20 cellular contexts compared by ENCODE assay signal in genomic region chr19:49141352-49141751, GRCh38. TPM values are rescaled to one million over a fixed set of nuclear protein-coding genes. Genes with fewer than 3 reads are reported as not detected.
DNase-seq lines count a peak whose midpoint lies in the region; ATAC-seq, FAIRE-seq and TF ChIP-seq lines count a peak whose summit lies in the region.
"Had no signal": no experiment of that assay in that cellular context is flagged by ENCODE, and none has a peak within 500 bp of the region (broad histone marks: within the 10 kb centered on the region; RNA-seq: fewer than 3 reads in every experiment).

No MANE protein-coding gene starts in this region.

- H3K79me1 ChIP-seq in H1 (ENCODE audit: low read depth, low read length) = no peaks in the 10 kb centered on the region

- no peak overlapping the region for H2AK5ac ChIP-seq in H1 (ENCODE audit: low read depth, low read length)

- H3K9me3 ChIP-seq in H1 (ENCODE audit: insufficient read depth in 2 of 2, low read depth in 1 of 2, low read length in 1 of 2) (no peaks in the 10 kb centered on the region), osteoblast (ENCODE audit: low read depth, low read length) (no peaks in the 10 kb centered on the region)

- H3K23ac ChIP-seq in H1 (ENCODE audit: insufficient read length) = no peak overlapping the region

- peaks cover 0 to 9% (median 2%) of the 10 kb centered on the region in 4 experiments; a peak in 5 of 7 replicates for H3K4me1 ChIP-seq in H1 (replicated peaks in 1 of 4; ENCODE audit: control insufficient read depth in 3 of 4, insufficient read depth in 4 of 4, low read length in 3 of 4)
- peaks cover 15% of the 10 kb centered on the region for H3K4me1 ChIP-seq in osteoblast (ENCODE audit: insufficient read depth, low read length)

- WGBS in H1 (ENCODE audit: extremely low coverage in 1 of 2, insufficient coverage in 1 of 2, insufficient read length in 1 of 2, insufficient replicate concordance in 2 of 2, low coverage in 1 of 2, low lambda C conversion rate in 2 of 2, missing lambda C conversion rate in 1 of 2), 2 experiments = 79 to 100% methylated on average over 1 to 6 of the region's 6 CpGs

- H3K36me3 ChIP-seq in H1 (ENCODE audit: control insufficient read depth in 2 of 4, insufficient read depth in 4 of 4, low read length in 3 of 4) (peaks cover 0 to 5% (median 0%) of the 10 kb centered on the region in 4 experiments; a peak in 2 of 8 replicates), osteoblast (ENCODE audit: insufficient read depth, low read length) (no peaks in the 10 kb centered on the region)

- H3K4me2 ChIP-seq in H1 (ENCODE audit: insufficient read depth in 1 of 2, low read depth in 2 of 2, low read length in 2 of 2) (no peak overlapping the region; a peak in 1 of 4 replicates), osteoblast (ENCODE audit: insufficient read depth, low read length) (no peak overlapping the region)

- no peak overlapping the region for H2BK15ac ChIP-seq in H1 (ENCODE audit: low read length)

- no peaks in the 10 kb centered on the region for H3K9me3 Mint-ChIP-seq in T-helper 2 cell treated with Interferon-gamma antibody and Interleukin-4, amounts not matched to agents 5 μg/mL and 100 μg/mL, for 36 hours
- H3K9me3 Mint-ChIP-seq: CD8-positive, alpha-beta memory T cell had no signal

- POLR2A ChIA-PET in H1 (lab: Charles Lee; ENCODE audit: partially characterized antibody) = interaction anchor here (0.9 to 1.0 kb wide), 3 partner anchors 10 to 49 kb away, joined by 3 to 4 read pairs (median 3); no protein-coding TSS in a partner anchor

- H3K4me1 Mint-ChIP-seq in T-helper 2 cell treated with Interferon-gamma antibody and Interleukin-4, amounts not matched to agents 5 μg/mL and 100 μg/mL, for 36 hours (ENCODE audit: low read depth) = peaks cover 18% of the 10 kb centered on the region

- no peak overlapping the region for H2AFZ ChIP-seq in H1 (ENCODE audit: low read length)
- H2AFZ ChIP-seq in osteoblast (ENCODE audit: low read length) = no peak overlapping the region

- H3K4me3 ChIP-seq in H1 (ENCODE audit: extremely low read depth in 1 of 4, insufficient read depth in 2 of 4, low read depth in 3 of 4, low read length in 4 of 4) = no peak overlapping the region
- H3K4me3 ChIP-seq in osteoblast (ENCODE audit: insufficient read depth, low read length) = no peak overlapping the region

- no peak overlapping the region for H4K5ac ChIP-seq in H1 (ENCODE audit: insufficient read length, low read depth, low read length)

- H3K14ac ChIP-seq in H1 (ENCODE audit: insufficient read length) = no peak overlapping the region

- no peak overlapping the region for H3K9ac ChIP-seq in H1 (replicated peaks in 1 of 4; ENCODE audit: extremely low read depth in 1 of 4, low read depth in 3 of 4, low read length in 3 of 4)

- H3K36me3 Mint-ChIP-seq in T-helper 2 cell treated with Interferon-gamma antibody and Interleukin-4, amounts not matched to agents 5 μg/mL and 100 μg/mL, for 36 hours (ENCODE audit: low read depth) = no peaks in the 10 kb centered on the region

- TF ChIP-seq EP300 in H1 (IDR thresholded peaks at IDR 0.05; ENCODE audit: borderline replicate concordance in 1 of 2, low read depth in 2 of 2, low read length in 2 of 2) = no peak

- TF ChIP-seq POLR2A in H1 (IDR thresholded peaks at IDR 0.05; ENCODE audit: control extremely low read depth in 1 of 2, low read depth in 2 of 2, low read length in 2 of 2) = no peak

- no peak for TF ChIP-seq RAD21 in H1 (IDR thresholded peaks at IDR 0.05 in 1 of 2, conservative IDR thresholded peaks at IDR 0.05 in 1 of 2; ENCODE audit: low read depth in 2 of 2, low read length in 2 of 2)

- H3K79me2 ChIP-seq in H1 (ENCODE audit: control insufficient read depth in 1 of 2, insufficient read depth in 2 of 2, low read length in 2 of 2) (no peaks in the 10 kb centered on the region), osteoblast (ENCODE audit: insufficient read depth, low read length) (no peaks in the 10 kb centered on the region)

- DNase-seq in T-helper 2 cell treated with Interferon-gamma antibody and Interleukin-4, amounts not matched to agents 5 μg/mL and 100 μg/mL, for 36 hours (ENCODE audit: low spot score) = no peak
- DNase-seq in T-helper 2 cell = no peak
- DNase-seq in MV-4-11 (lab: John Stamatoyannopoulos, UW) = peak; percentile 23
- DNase-seq in H1 (ENCODE audit: low read depth in 1 of 2, low spot score in 2 of 2) = no peak
- DNase-seq in osteoblast (ENCODE audit: insufficient read length, low spot score, missing footprints) = peak; percentile 58
- no peak for DNase-seq in DMS114 treated with DMSO at 0.1 percent for 48 hours (lab: John Stamatoyannopoulos, UW; ENCODE audit: unreplicated experiment)
- DNase-seq in HUDEP-2 (lab: John Stamatoyannopoulos, UW; ENCODE audit: unreplicated experiment in 76 of 76) = no peak
- DNase-seq: CD8-positive, alpha-beta memory T cell; KBM-7; NCI-H1436; NCI-H2029 treated with DMSO at 0.1 percent for 48 hours; NCI-H2171 treated with DMSO at 0.1 percent for 48 hours; NCI-H446 treated with DMSO at 0.1 percent for 48 hours; NK-92 treated with Interleukin-12 subunit alpha and Interleukin-12 subunit beta, amount 100 ng/mL, for 24 hours; RPMI8226; SIG-M5 had no signal

- H4K91ac ChIP-seq in H1 (replicated peaks; ENCODE audit: insufficient read length, low read length) = peak overlapping the region; percentile 25

- no peak overlapping the region for H2BK5ac ChIP-seq in H1 (ENCODE audit: low read depth, low read length)

- no peak overlapping the region for H3K27ac Mint-ChIP-seq in T-helper 2 cell treated with Interferon-gamma antibody and Interleukin-4, amounts not matched to agents 5 μg/mL and 100 μg/mL, for 36 hours
- H3K27ac Mint-ChIP-seq: CD8-positive, alpha-beta memory T cell had no signal

- no peak for TF ChIP-seq CTCF in H1 (IDR thresholded peaks at IDR 0.05; ENCODE audit: control extremely low read depth in 1 of 3, insufficient read depth in 1 of 3, low read depth in 1 of 3, low read length in 3 of 3)
- no peak for TF ChIP-seq CTCF in osteoblast (IDR thresholded peaks at IDR 0.05; ENCODE audit: extremely low read depth, low read depth, low read length)

- FAIRE-seq in H1 (lab: Jason Lieb, UNC) = no peak
- FAIRE-seq: GM12892 had no signal

- peaks cover 4% of the 10 kb centered on the region for H3K27me3 Mint-ChIP-seq in T-helper 2 cell treated with Interferon-gamma antibody and Interleukin-4, amounts not matched to agents 5 μg/mL and 100 μg/mL, for 36 hours (ENCODE audit: low read depth)

- peak overlapping the region; percentile 56 for H3K56ac ChIP-seq in H1 (replicated peaks; ENCODE audit: insufficient read length, low read depth, low read length)

- no peak overlapping the region for H3K18ac ChIP-seq in H1 (ENCODE audit: extremely low read depth, low read length)

- H2BK12ac ChIP-seq in H1 (ENCODE audit: low read depth, low read length) = peak overlapping the region; percentile 78; the same call in 1 of the 2 replicates

- H3K27me3 ChIP-seq in H1 (replicated peaks in 1 of 4; ENCODE audit: control insufficient read depth in 3 of 4, extremely low read depth in 1 of 4, insufficient read depth in 3 of 4, low read length in 3 of 4) = no peaks in the 10 kb centered on the region
- H3K27me3 ChIP-seq in osteoblast (ENCODE audit: insufficient read depth, low read length) = no peaks in the 10 kb centered on the region

- no peak overlapping the region for H2BK120ac ChIP-seq in H1 (replicated peaks; ENCODE audit: low read depth, low read length)

- H2BK20ac ChIP-seq in H1 (ENCODE audit: low read length) = no peak overlapping the region

- no peak overlapping the region for H3K4ac ChIP-seq in H1 (replicated peaks; ENCODE audit: insufficient read length, low read depth, low read length)

- no peak overlapping the region for H4K8ac ChIP-seq in H1 (ENCODE audit: extremely low read depth, insufficient read depth, low read length)

- ATAC-seq in GM21423 (IDR thresholded peaks at IDR 0.05; ENCODE audit: unreplicated experiment) = no peak

- H4K20me1 ChIP-seq in H1 (replicated peaks in 1 of 2; ENCODE audit: control insufficient read depth in 1 of 2, insufficient read depth in 2 of 2, low read length in 2 of 2) = peaks cover 0 to 4% of the 10 kb centered on the region in 2 experiments
- H4K20me1 ChIP-seq in osteoblast (ENCODE audit: insufficient read depth, low read length) = no peaks in the 10 kb centered on the region

- H3K23me2 ChIP-seq in H1 (ENCODE audit: low read depth, low read length) = peaks cover 8% of the 10 kb centered on the region; the same call in 1 of the 2 replicates

- H3K4me3 Mint-ChIP-seq in T-helper 2 cell treated with Interferon-gamma antibody and Interleukin-4, amounts not matched to agents 5 μg/mL and 100 μg/mL, for 36 hours = peak overlapping the region; percentile 1
- H3K4me3 Mint-ChIP-seq: CD8-positive, alpha-beta memory T cell had no signal

- H3K27ac ChIP-seq in H1 (ENCODE audit: low read depth, low read length) (no peak overlapping the region), osteoblast (ENCODE audit: low read depth, low read length) (no peak overlapping the region)

- CTCF ChIA-PET in H1 (lab: Charles Lee; ENCODE audit: partially characterized antibody) = interaction anchor here (0.6 to 6.4 kb wide), 5 partner anchors 9 to 58 kb away, joined by 3 to 99 read pairs (median 4); no protein-coding TSS in a partner anchor

RNA-seq across cellular contexts. Expression of gene HRC, which starts 13.8 kb away (rescaled TPM):
- total RNA-seq in H1 (2021; fragmentation: NEBNext Ultra II Directional; extraction: Animal tissue kit (Norgen Biotek cat#: 25700)) = 1.8 and 2.3 TPM in 2 replicates
- polyA plus RNA-seq in H1 (2011; rRNA removed) = 2.6 and 6.8 TPM in 2 replicates
- 10.7 TPM for polyA plus RNA-seq in H1 (2011; cell fraction: cytosol; rRNA removed)
- 7.4 TPM for polyA plus RNA-seq in H1 (2011; cell fraction: nucleus; rRNA removed)
- 1.6 to 4.2 TPM (median 3.0 TPM) in 4 replicates for polyA plus RNA-seq in H1 (2012, experiment 1 of 2)
- 0.50 TPM for polyA plus RNA-seq in H1 (2012, experiment 2 of 2)
- polyA plus RNA-seq in H1 (2013, experiment 1 of 2) = 5.9 TPM
- polyA plus RNA-seq in H1 (2013, experiment 2 of 2) = 6.1 TPM
- 0.61 and 4.4 TPM in 2 replicates for polyA minus RNA-seq in H1 (2011; rRNA and poly(A)+ RNA removed)
- polyA minus RNA-seq in H1 (2011; cell fraction: cytosol; rRNA and poly(A)+ RNA removed) = 1.6 TPM
- 2.0 TPM for polyA minus RNA-seq in H1 (2011; cell fraction: nucleus; rRNA and poly(A)+ RNA removed)
- total RNA-seq in osteoblast = not detected in 2 replicates
- total RNA-seq: A172; CD8-positive, alpha-beta memory T cell; Daoy had no signal
- polyA plus RNA-seq: CD8-positive, alpha-beta memory T cell had no signal

RNA-seq across cellular contexts. Expression of gene TRPM4, which starts 16.2 kb away (rescaled TPM):
- 11.3 and 12.6 TPM in 2 replicates for total RNA-seq in H1 (2021; fragmentation: NEBNext Ultra II Directional; extraction: Animal tissue kit (Norgen Biotek cat#: 25700))
- 13.3 and 21.5 TPM in 2 replicates for polyA plus RNA-seq in H1 (2011; rRNA removed)
- 14.1 TPM for polyA plus RNA-seq in H1 (2011; cell fraction: cytosol; rRNA removed)
- polyA plus RNA-seq in H1 (2011; cell fraction: nucleus; rRNA removed) = 28.9 TPM
- 9.4 to 14.2 TPM (median 13.5 TPM) in 4 replicates for polyA plus RNA-seq in H1 (2012, experiment 1 of 2)
- 6.2 TPM for polyA plus RNA-seq in H1 (2012, experiment 2 of 2)
- polyA plus RNA-seq in H1 (2013, experiment 1 of 2) = 9.1 TPM
- polyA plus RNA-seq in H1 (2013, experiment 2 of 2) = 8.2 TPM
- 5.0 and 6.0 TPM in 2 replicates for polyA minus RNA-seq in H1 (2011; rRNA and poly(A)+ RNA removed)
- polyA minus RNA-seq in H1 (2011; cell fraction: cytosol; rRNA and poly(A)+ RNA removed) = 5.9 TPM
- 14.8 TPM for polyA minus RNA-seq in H1 (2011; cell fraction: nucleus; rRNA and poly(A)+ RNA removed)
- 15.9 and 20.6 TPM in 2 replicates for total RNA-seq in osteoblast
- total RNA-seq: CD8-positive, alpha-beta memory T cell had no signal
- polyA plus RNA-seq: CD8-positive, alpha-beta memory T cell had no signal

RNA-seq across cellular contexts. Expression of gene PPFIA3, which starts 22.0 kb away (rescaled TPM):
- total RNA-seq in H1 (2021; fragmentation: NEBNext Ultra II Directional; extraction: Animal tissue kit (Norgen Biotek cat#: 25700)) = 25.3 and 28.0 TPM in 2 replicates
- polyA plus RNA-seq in H1 (2011; rRNA removed) = 15.9 and 28.8 TPM in 2 replicates
- polyA plus RNA-seq in H1 (2011; cell fraction: cytosol; rRNA removed) = 24.4 TPM
- 60.9 TPM for polyA plus RNA-seq in H1 (2011; cell fraction: nucleus; rRNA removed)
- polyA plus RNA-seq in H1 (2012, experiment 1 of 2) = 19.8 to 30.7 TPM (median 28.0 TPM) in 4 replicates
- polyA plus RNA-seq in H1 (2012, experiment 2 of 2) = 23.3 TPM
- 23.1 TPM for polyA plus RNA-seq in H1 (2013, experiment 1 of 2)
- polyA plus RNA-seq in H1 (2013, experiment 2 of 2) = 22.3 TPM
- 12.6 and 13.4 TPM in 2 replicates for polyA minus RNA-seq in H1 (2011; rRNA and poly(A)+ RNA removed)
- polyA minus RNA-seq in H1 (2011; cell fraction: cytosol; rRNA and poly(A)+ RNA removed) = 15.0 TPM
- polyA minus RNA-seq in H1 (2011; cell fraction: nucleus; rRNA and poly(A)+ RNA removed) = 28.2 TPM
- 1.1 and 1.2 TPM in 2 replicates for total RNA-seq in osteoblast

RNA-seq across cellular contexts. Expression of gene C19orf73, which starts 22.4 kb away (rescaled TPM):
- total RNA-seq in H1 (2021; fragmentation: NEBNext Ultra II Directional; extraction: Animal tissue kit (Norgen Biotek cat#: 25700)) = 1.2 and 2.5 TPM in 2 replicates
- polyA plus RNA-seq in H1 (2011; rRNA removed) = 4.6 and 10.0 TPM in 2 replicates
- 6.5 TPM for polyA plus RNA-seq in H1 (2011; cell fraction: cytosol; rRNA removed)
- polyA plus RNA-seq in H1 (2011; cell fraction: nucleus; rRNA removed) = 10.6 TPM
- 1.4 to 3.3 TPM (median 2.6 TPM) in 4 replicates for polyA plus RNA-seq in H1 (2012, experiment 1 of 2)
- polyA plus RNA-seq in H1 (2012, experiment 2 of 2) = 1.8 TPM
- polyA plus RNA-seq in H1 (2013, experiment 1 of 2) = 3.3 TPM
- 2.7 TPM for polyA plus RNA-seq in H1 (2013, experiment 2 of 2)
- polyA minus RNA-seq in H1 (2011; rRNA and poly(A)+ RNA removed) = 0.63 and 1.6 TPM in 2 replicates
- polyA minus RNA-seq in H1 (2011; cell fraction: cytosol; rRNA and poly(A)+ RNA removed) = 1.7 TPM
- 7.8 TPM for polyA minus RNA-seq in H1 (2011; cell fraction: nucleus; rRNA and poly(A)+ RNA removed)
- total RNA-seq in osteoblast = 0.36 TPM in 1 of 2 replicates, not detected in the other
- total RNA-seq: A172 had no signal

RNA-seq across cellular contexts. Expression of gene LIN7B, which starts 27.2 kb away (rescaled TPM):
- 4.1 and 4.2 TPM in 2 replicates for total RNA-seq in H1 (2021; fragmentation: NEBNext Ultra II Directional; extraction: Animal tissue kit (Norgen Biotek cat#: 25700))
- polyA plus RNA-seq in H1 (2011; rRNA removed) = 4.1 and 6.0 TPM in 2 replicates
- 4.6 TPM for polyA plus RNA-seq in H1 (2011; cell fraction: cytosol; rRNA removed)
- 9.1 TPM for polyA plus RNA-seq in H1 (2011; cell fraction: nucleus; rRNA removed)
- 1.7 to 7.5 TPM (median 4.9 TPM) in 4 replicates for polyA plus RNA-seq in H1 (2012, experiment 1 of 2)
- polyA plus RNA-seq in H1 (2012, experiment 2 of 2) = 2.1 TPM
- polyA plus RNA-seq in H1 (2013, experiment 1 of 2) = 1.8 TPM
- polyA plus RNA-seq in H1 (2013, experiment 2 of 2) = 2.8 TPM
- polyA minus RNA-seq in H1 (2011; rRNA and poly(A)+ RNA removed) = 1.6 and 2.4 TPM in 2 replicates
- not detected for polyA minus RNA-seq in H1 (2011; cell fraction: cytosol; rRNA and poly(A)+ RNA removed)
- polyA minus RNA-seq in H1 (2011; cell fraction: nucleus; rRNA and poly(A)+ RNA removed) = 3.5 TPM
- 5.6 and 6.2 TPM in 2 replicates for total RNA-seq in osteoblast

Comparison
In these comparisons a context has a peak if more than half of its experiments do, and no peak if none do; other contexts are left out.
1. DNase-seq: peak in MV-4-11 (single experiment) and osteoblast (single experiment); none in T-helper 2 cell treated with Interferon-gamma antibody and Interleukin-4, amounts not matched to agents 5 μg/mL and 100 μg/mL, for 36 hours (single experiment), T-helper 2 cell (0 of 5), H1 (0 of 2), DMS114 treated with DMSO at 0.1 percent for 48 hours (single experiment) and HUDEP-2 (0 of 76).
2. RNA of gene PPFIA3, which starts 22.0 kb away (total RNA-seq): 25.3 to 28.0 TPM in H1; 1.1 to 1.2 TPM in osteoblast; every median in the first group is over 10 times any median in the second.